In genomic region chr2:58532641-58533040, GRCh38 we compare ENCODE assay signal across 19 cellular contexts.
DNase-seq lines count a peak whose midpoint lies in the region; FAIRE-seq and TF ChIP-seq lines count a peak whose summit lies in the region.
"Had no signal": no experiment of that assay in that cellular context is flagged by ENCODE, and none has a peak within 500 bp of the region (broad histone marks: within the 10 kb centered on the region; RNA-seq: fewer than 3 reads in every experiment).

No MANE protein-coding gene starts in this region.

- H3K4me3 ChIP-seq in bronchial epithelial cell (ENCODE audit: low read depth, low read length) (no peak overlapping the region), mesendoderm (ENCODE audit: low read length) (no peak overlapping the region), HAP-1 (no peak overlapping the region)

- no peak overlapping the region for H3K23ac ChIP-seq in mesendoderm (ENCODE audit: low read length)

- no peaks in the 10 kb centered on the region for H3K9me3 ChIP-seq in HAP-1

- no peak overlapping the region for H2BK5ac ChIP-seq in mesendoderm (ENCODE audit: low read length)

- no peak overlapping the region for H3K4me2 ChIP-seq in mesendoderm (ENCODE audit: low read length)

- H2BK15ac ChIP-seq in mesendoderm (replicated peaks; ENCODE audit: low read depth), result no peak overlapping the region

- TF ChIP-seq CTCF in bronchial epithelial cell (IDR thresholded peaks at IDR 0.05; ENCODE audit: insufficient read depth, low read length, severe bottlenecking), result no peak

- no peak overlapping the region for H2BK120ac ChIP-seq in mesendoderm (ENCODE audit: low read depth, low read length)

- no peak overlapping the region for H3K27ac ChIP-seq in mesendoderm (ENCODE audit: low read depth, low read length)
- H3K27ac ChIP-seq: RWPE1 had no signal

- DNase-seq in ELR (ENCODE audit: low read depth) (peak; percentile 3), NCI-H146 (lab: John Stamatoyannopoulos, UW) (peak; percentile 79), bronchial epithelial cell (ENCODE audit: low read depth) (peak; percentile 23), mesendoderm (peak; percentile 64), midbrain (lab: John Stamatoyannopoulos, UW) (no peak), HAP-1 (ENCODE audit: low spot score in 2 of 2) (no peak)
- DNase-seq in activated CD4-positive, CD25-positive, alpha-beta regulatory T cell treated with anti-CD3 and anti-CD28 coated beads, Interleukin-2, amount 50 U/mL, for 72 hours, result no peak
- DNase-seq: CD4-positive, CD25-positive, alpha-beta regulatory T cell; COR-L47; GF-D8; HCEC 1CT; Kasumi-1; NCI-H187 treated with DMSO at 0.1 percent for 48 hours; NCI-H2227 treated with DMSO at 0.1 percent for 48 hours; NCI-H510A; NCI-H748 treated with DMSO at 0.1 percent for 48 hours; SIG-M5; T-helper 1 cell had no signal

- H4K8ac ChIP-seq in mesendoderm (ENCODE audit: low read depth, low read length), result no peak overlapping the region

- H3K4me1 ChIP-seq in mesendoderm (ENCODE audit: control insufficient read depth, low read depth, low read length) (peaks cover 2% of the 10 kb centered on the region), HAP-1 (peaks cover 9% of the 10 kb centered on the region)

- H3K18ac ChIP-seq in mesendoderm (ENCODE audit: low read length), result peak overlapping the region; percentile 22

- WGBS in mesendoderm (ENCODE audit: extremely low coverage, insufficient coverage, low lambda C conversion rate), result no CpG with 5 or more reads among the region's 3 CpGs

- H3K56ac ChIP-seq in mesendoderm (ENCODE audit: low read length), result no peak overlapping the region

- no peaks in the 10 kb centered on the region for H3K79me2 ChIP-seq in mesendoderm (ENCODE audit: control insufficient read depth, insufficient read depth, low read length)

- in situ Hi-C loops in HAP-1 (cut with MboI; ENCODE audit: low sequenced_read_pairs), result no loop called here

- FAIRE-seq in bronchial epithelial cell (lab: Jason Lieb, UNC), result no peak

- no peak overlapping the region for H4K5ac ChIP-seq in mesendoderm (ENCODE audit: low read length)

- H3K4ac ChIP-seq in mesendoderm (ENCODE audit: low read depth, low read length), result no peak overlapping the region

- H3K9ac ChIP-seq in mesendoderm (ENCODE audit: low read length), result no peak overlapping the region

- no peaks in the 10 kb centered on the region for H3K79me1 ChIP-seq in mesendoderm (ENCODE audit: low read length)

- peaks cover 2% of the 10 kb centered on the region for H3K27me3 ChIP-seq in bronchial epithelial cell (ENCODE audit: control insufficient read depth, insufficient read depth, low read length)
- H3K27me3 ChIP-seq in mesendoderm (ENCODE audit: insufficient read depth, low read length, poor library complexity), result no peaks in the 10 kb centered on the region
- H3K27me3 ChIP-seq in HAP-1 (ENCODE audit: low read depth), result peaks cover 22% of the 10 kb centered on the region

- H3K36me3 ChIP-seq in bronchial epithelial cell (ENCODE audit: control insufficient read depth, insufficient read depth, low read length) (no peaks in the 10 kb centered on the region), mesendoderm (ENCODE audit: control insufficient read depth, insufficient read depth, low read length) (no peaks in the 10 kb centered on the region), HAP-1 (replicated peaks) (no peaks in the 10 kb centered on the region)

- no peak overlapping the region for H2AK5ac ChIP-seq in mesendoderm (ENCODE audit: low read length)

Comparison
In these comparisons a context has a peak if more than half of its experiments do, and no peak if none do; other contexts are left out.
1. DNase-seq: peak in ELR (single experiment), NCI-H146 (single experiment), bronchial epithelial cell (single experiment) and mesendoderm (single experiment); none in midbrain (single experiment), HAP-1 (0 of 2) and activated CD4-positive, CD25-positive, alpha-beta regulatory T cell treated with anti-CD3 and anti-CD28 coated beads, Interleukin-2, amount 50 U/mL, for 72 hours (single experiment).